ENCODE assay signal across 13 cellular contexts in the genomic region with DNA sequence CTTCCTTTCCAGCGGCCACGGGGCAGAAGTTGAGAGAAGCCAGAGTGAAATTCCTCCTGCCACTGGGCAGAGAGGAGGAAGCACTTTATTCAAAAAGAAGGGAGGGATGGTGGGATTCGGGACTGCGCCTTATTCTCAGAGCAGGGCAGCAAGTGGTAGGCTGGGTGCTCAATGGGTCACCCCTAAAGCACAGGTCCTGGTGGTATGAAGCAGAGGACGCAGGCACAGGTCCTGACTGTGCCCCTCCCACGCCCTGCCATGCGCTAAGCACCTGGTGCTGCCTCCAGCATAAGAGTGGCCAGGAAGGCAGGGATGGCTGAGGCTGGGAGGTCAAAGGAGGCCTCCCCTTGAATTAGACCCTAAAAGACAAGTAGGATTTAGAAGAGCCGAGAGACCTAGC. TPM values are rescaled to one million over a fixed set of nuclear protein-coding genes. Genes with fewer than 3 reads are reported as not detected.
"Had no signal": no experiment of that assay in that cellular context is flagged by ENCODE, and none has a peak within 500 bp of the region (broad histone marks: within the 10 kb centered on the region; RNA-seq: fewer than 3 reads in every experiment).

No MANE protein-coding gene starts in this region.

- DNase-seq: activated CD4-positive, alpha-beta T cell treated with anti-CD3 and anti-CD28 coated beads, Interleukin-2, amount 50 U/mL, for 1 hour; activated gamma-delta T cell treated with Interleukin-2 at 50 U/mL for 16 hours; activated T-cell treated with anti-CD3 and anti-CD28 coated beads, Interleukin-2, amount 50 U/mL, for 1 hour; colonic mucosa; effector CD8-positive, alpha-beta T cell; naive thymus-derived CD8-positive, alpha-beta T cell; stimulated activated CD4-positive, alpha-beta T cell treated with anti-CD3 and anti-CD28 coated beads, Interleukin-4, amount 100 ng/mL, for 24 hours; stimulated activated naive CD8-positive, alpha-beta T cell treated with anti-CD3 and anti-CD28 coated beads, Interleukin-15, amount 100 ng/mL, for 72 hours; T-helper 17 cell; testis had no signal

- H3K4me2 ChIP-seq: hepatocyte had no signal

- H3K9me3 ChIP-seq: colonic mucosa, testis had no signal

- H3K4me3 ChIP-seq: colonic mucosa, hepatocyte, lung, testis had no signal

- H3K27me3 ChIP-seq: testis had no signal

- H2AFZ ChIP-seq: hepatocyte had no signal

- H3K36me3 ChIP-seq: colonic mucosa had no signal

- H3K79me2 ChIP-seq: hepatocyte had no signal

- H3K4me1 ChIP-seq: colonic mucosa had no signal

- ATAC-seq: naive thymus-derived CD8-positive, alpha-beta T cell; stimulated activated naive CD8-positive, alpha-beta T cell treated with anti-CD3 and anti-CD28 coated beads, Interleukin-15, amount 100 ng/mL, for 72 hours; T-helper 17 cell had no signal

- H3K27ac ChIP-seq: colonic mucosa, hepatocyte, testis had no signal

RNA-seq across cellular contexts. Expression of a gene that starts 4.9 kb away (rescaled TPM):
- total RNA-seq: naive thymus-derived CD8-positive, alpha-beta T cell; T-helper 17 cell had no signal
- polyA plus RNA-seq: fibroblast of lung; hepatocyte; naive thymus-derived CD8-positive, alpha-beta T cell had no signal
